Comparison of ENCODE assay signal across 1 cellular context in the genomic region with DNA sequence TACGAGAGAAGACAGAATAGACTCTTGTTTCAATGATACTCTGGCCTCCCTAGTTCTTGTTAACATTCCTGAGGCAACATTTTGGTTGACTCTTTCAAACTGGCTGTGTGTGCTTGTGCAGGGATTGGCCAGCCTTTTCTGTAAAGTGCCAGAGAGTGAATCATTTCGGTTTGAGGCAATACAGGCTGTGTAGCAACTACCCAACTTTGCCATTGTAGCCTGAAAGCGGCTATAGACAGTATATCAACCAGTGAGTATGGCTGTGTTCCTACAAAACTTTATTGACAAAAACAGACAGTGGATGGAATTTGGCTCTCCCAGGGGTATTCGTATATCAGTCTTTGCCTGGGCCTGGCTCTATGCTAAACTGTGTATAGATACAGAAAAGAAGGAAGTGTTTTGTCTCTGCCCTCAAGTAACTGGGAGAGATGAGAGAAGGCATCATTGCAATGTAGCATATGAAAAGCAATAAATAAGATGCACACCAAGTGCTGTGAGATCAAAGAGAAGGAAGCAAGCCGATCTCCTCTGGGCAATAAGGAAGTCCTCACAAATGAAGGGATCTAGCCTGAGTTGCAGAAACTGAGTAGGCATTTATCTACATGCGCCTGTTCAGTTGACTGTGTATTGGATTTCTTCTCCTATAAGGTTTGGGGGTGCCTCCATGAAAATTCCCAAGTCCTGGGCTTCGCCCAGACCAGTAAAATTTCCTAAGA.
TF ChIP-seq lines count a peak whose summit lies in the region.

No MANE protein-coding gene starts in this region.

TF ChIP-seq in GM23338, 12 proteins besides CTCF, POLR2A, EP300 and RAD21 (continued from another document):
- TF ChIP-seq, protein P1, sequence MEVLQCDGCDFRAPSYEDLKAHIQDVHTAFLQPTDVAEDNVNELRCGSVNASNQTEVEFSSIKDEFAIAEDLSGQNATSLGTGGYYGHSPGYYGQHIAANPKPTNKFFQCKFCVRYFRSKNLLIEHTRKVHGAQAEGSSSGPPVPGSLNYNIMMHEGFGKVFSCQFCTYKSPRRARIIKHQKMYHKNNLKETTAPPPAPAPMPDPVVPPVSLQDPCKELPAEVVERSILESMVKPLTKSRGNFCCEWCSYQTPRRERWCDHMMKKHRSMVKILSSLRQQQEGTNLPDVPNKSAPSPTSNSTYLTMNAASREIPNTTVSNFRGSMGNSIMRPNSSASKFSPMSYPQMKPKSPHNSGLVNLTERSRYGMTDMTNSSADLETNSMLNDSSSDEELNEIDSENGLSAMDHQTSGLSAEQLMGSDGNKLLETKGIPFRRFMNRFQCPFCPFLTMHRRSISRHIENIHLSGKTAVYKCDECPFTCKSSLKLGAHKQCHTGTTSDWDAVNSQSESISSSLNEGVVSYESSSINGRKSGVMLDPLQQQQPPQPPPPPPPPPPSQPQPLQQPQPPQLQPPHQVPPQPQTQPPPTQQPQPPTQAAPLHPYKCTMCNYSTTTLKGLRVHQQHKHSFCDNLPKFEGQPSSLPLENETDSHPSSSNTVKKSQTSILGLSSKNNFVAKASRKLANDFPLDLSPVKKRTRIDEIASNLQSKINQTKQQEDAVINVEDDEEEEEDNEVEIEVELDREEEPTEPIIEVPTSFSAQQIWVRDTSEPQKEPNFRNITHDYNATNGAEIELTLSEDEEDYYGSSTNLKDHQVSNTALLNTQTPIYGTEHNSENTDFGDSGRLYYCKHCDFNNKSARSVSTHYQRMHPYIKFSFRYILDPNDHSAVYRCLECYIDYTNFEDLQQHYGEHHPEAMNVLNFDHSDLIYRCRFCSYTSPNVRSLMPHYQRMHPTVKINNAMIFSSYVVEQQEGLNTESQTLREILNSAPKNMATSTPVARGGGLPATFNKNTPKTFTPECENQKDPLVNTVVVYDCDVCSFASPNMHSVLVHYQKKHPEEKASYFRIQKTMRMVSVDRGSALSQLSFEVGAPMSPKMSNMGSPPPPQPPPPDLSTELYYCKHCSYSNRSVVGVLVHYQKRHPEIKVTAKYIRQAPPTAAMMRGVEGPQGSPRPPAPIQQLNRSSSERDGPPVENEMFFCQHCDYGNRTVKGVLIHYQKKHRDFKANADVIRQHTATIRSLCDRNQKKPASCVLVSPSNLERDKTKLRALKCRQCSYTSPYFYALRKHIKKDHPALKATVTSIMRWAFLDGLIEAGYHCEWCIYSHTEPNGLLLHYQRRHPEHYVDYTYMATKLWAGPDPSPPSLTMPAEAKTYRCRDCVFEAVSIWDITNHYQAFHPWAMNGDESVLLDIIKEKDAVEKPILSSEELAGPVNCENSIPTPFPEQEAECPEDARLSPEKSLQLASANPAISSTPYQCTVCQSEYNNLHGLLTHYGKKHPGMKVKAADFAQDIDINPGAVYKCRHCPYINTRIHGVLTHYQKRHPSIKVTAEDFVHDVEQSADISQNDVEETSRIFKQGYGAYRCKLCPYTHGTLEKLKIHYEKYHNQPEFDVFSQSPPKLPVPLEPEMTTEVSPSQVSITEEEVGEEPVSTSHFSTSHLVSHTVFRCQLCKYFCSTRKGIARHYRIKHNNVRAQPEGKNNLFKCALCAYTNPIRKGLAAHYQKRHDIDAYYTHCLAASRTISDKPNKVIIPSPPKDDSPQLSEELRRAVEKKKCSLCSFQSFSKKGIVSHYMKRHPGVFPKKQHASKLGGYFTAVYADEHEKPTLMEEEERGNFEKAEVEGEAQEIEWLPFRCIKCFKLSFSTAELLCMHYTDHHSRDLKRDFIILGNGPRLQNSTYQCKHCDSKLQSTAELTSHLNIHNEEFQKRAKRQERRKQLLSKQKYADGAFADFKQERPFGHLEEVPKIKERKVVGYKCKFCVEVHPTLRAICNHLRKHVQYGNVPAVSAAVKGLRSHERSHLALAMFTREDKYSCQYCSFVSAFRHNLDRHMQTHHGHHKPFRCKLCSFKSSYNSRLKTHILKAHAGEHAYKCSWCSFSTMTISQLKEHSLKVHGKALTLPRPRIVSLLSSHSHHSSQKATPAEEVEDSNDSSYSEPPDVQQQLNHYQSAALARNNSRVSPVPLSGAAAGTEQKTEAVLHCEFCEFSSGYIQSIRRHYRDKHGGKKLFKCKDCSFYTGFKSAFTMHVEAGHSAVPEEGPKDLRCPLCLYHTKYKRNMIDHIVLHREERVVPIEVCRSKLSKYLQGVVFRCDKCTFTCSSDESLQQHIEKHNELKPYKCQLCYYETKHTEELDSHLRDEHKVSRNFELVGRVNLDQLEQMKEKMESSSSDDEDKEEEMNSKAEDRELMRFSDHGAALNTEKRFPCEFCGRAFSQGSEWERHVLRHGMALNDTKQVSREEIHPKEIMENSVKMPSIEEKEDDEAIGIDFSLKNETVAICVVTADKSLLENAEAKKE (CRISPR knock-in tag; IDR thresholded peaks at IDR 0.05): no peak
- TF ChIP-seq CREB1 (CRISPR knock-in tag; IDR thresholded peaks at IDR 0.05; ENCODE audit: low read depth) (no peak), ETS1 (IDR thresholded peaks at IDR 0.05) (no peak), JUNB (IDR thresholded peaks at IDR 0.05; ENCODE audit: unreplicated experiment) (no peak), POLR2AphosphoS5 (IDR thresholded peaks at IDR 0.05; ENCODE audit: low read depth) (no peak)
